1 cellular context compared by ENCODE assay signal in the genomic region with DNA sequence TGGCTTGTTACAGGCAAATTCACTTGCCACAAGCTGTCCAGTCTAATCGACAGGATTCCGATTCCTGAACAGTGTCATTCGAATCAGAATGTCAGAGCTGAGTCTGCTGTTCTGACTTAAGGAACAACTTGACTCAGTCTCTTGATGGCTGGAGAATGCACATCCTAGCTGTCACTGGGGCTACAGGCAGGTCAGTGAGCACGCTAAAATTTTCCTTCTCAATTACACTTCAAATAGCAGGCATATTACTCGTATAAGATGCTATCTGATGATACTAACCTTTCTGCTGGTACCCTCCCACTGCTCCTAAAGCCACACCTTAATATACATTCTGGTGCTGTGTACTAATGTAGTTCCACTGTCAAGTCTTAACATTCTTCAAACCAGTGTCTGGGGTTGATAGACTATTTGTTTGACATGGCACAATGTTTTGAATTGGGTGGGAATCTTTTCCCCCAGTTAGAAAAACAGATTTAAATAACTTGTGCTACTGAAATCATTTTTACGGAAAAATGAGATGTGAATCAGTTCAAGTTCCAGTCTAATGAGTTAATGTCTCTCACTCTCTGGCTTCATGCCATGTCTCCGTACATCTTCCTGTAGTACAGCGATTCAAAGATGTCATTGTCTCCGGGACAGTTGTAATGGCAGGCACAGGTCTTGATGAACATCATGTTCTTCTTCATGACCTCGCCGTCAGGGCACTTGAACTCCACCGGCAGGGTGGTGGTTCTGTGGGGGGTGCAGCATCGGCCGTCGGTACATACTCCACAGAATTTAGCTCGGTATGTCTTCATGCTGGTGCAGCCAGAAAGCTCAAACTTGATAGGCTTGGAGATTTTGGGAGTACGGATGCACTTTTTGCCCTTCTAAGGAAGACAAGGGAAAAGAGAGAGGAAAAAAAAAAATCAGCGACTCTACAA.
TF ChIP-seq lines count a peak whose summit lies in the region.

No MANE protein-coding gene starts in this region.

TF ChIP-seq in HepG2, 621 proteins besides CTCF, POLR2A, EP300 and RAD21 (continued from another document and continues in another):
- 0 out of 2 replicates have a peak, but pooled peaks have one; percentile 17 for TF ChIP-seq IKZF5 (CRISPR knock-in tag; IDR thresholded peaks at IDR 0.05)
- no peak for TF ChIP-seq ZNF317 (CRISPR knock-in tag; IDR thresholded peaks at IDR 0.05)
- TF ChIP-seq ZNF382 (CRISPR knock-in tag; IDR thresholded peaks at IDR 0.05; ENCODE audit: borderline replicate concordance) = no peak
- TF ChIP-seq MYC (CRISPR knock-in tag; IDR thresholded peaks at IDR 0.05; ENCODE audit: borderline replicate concordance) = no peak
- TF ChIP-seq TBL1XR1 (IDR thresholded peaks at IDR 0.05; ENCODE audit: borderline replicate concordance, low read length, partially characterized antibody) = no peak
- no peak for TF ChIP-seq ZNF660 (CRISPR knock-in tag; IDR thresholded peaks at IDR 0.05; ENCODE audit: borderline replicate concordance, low read depth)
- no peak for TF ChIP-seq ATF6 (CRISPR knock-in tag; conservative IDR thresholded peaks at IDR 0.05)
- no peak for TF ChIP-seq ZNF234 (CRISPR knock-in tag; conservative IDR thresholded peaks at IDR 0.05)
- TF ChIP-seq REL (CRISPR knock-in tag; conservative IDR thresholded peaks at IDR 0.05) = no peak
- TF ChIP-seq, protein P1, sequence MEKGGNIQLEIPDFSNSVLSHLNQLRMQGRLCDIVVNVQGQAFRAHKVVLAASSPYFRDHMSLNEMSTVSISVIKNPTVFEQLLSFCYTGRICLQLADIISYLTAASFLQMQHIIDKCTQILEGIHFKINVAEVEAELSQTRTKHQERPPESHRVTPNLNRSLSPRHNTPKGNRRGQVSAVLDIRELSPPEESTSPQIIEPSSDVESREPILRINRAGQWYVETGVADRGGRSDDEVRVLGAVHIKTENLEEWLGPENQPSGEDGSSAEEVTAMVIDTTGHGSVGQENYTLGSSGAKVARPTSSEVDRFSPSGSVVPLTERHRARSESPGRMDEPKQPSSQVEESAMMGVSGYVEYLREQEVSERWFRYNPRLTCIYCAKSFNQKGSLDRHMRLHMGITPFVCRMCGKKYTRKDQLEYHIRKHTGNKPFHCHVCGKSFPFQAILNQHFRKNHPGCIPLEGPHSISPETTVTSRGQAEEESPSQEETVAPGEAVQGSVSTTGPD (CRISPR knock-in tag; IDR thresholded peaks at IDR 0.05) = no peak
- TF ChIP-seq, protein P2, sequence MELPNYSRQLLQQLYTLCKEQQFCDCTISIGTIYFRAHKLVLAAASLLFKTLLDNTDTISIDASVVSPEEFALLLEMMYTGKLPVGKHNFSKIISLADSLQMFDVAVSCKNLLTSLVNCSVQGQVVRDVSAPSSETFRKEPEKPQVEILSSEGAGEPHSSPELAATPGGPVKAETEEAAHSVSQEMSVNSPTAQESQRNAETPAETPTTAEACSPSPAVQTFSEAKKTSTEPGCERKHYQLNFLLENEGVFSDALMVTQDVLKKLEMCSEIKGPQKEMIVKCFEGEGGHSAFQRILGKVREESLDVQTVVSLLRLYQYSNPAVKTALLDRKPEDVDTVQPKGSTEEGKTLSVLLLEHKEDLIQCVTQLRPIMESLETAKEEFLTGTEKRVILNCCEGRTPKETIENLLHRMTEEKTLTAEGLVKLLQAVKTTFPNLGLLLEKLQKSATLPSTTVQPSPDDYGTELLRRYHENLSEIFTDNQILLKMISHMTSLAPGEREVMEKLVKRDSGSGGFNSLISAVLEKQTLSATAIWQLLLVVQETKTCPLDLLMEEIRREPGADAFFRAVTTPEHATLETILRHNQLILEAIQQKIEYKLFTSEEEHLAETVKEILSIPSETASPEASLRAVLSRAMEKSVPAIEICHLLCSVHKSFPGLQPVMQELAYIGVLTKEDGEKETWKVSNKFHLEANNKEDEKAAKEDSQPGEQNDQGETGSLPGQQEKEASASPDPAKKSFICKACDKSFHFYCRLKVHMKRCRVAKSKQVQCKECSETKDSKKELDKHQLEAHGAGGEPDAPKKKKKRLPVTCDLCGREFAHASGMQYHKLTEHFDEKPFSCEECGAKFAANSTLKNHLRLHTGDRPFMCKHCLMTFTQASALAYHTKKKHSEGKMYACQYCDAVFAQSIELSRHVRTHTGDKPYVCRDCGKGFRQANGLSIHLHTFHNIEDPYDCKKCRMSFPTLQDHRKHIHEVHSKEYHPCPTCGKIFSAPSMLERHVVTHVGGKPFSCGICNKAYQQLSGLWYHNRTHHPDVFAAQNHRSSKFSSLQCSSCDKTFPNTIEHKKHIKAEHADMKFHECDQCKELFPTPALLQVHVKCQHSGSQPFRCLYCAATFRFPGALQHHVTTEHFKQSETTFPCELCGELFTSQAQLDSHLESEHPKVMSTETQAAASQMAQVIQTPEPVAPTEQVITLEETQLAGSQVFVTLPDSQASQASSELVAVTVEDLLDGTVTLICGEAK (IDR thresholded peaks at IDR 0.05) = no peak
- TF ChIP-seq, protein P2 (CRISPR knock-in tag; IDR thresholded peaks at IDR 0.05) = no peak
- no peak for TF ChIP-seq MED13 (CRISPR knock-in tag; IDR thresholded peaks at IDR 0.05)
- 0 out of 2 replicates have a peak, but pooled peaks have one; percentile 4 for TF ChIP-seq SP4 (CRISPR knock-in tag; IDR thresholded peaks at IDR 0.05)
- TF ChIP-seq NR0B2 (CRISPR knock-in tag; IDR thresholded peaks at IDR 0.05) = no peak
- no peak for TF ChIP-seq TFDP1 (CRISPR knock-in tag; IDR thresholded peaks at IDR 0.05; ENCODE audit: borderline replicate concordance)
- peak; percentile 16; the same call in 1 of the 2 replicates for TF ChIP-seq ZNF792 (CRISPR knock-in tag; IDR thresholded peaks at IDR 0.05)
- TF ChIP-seq LRRFIP1 (CRISPR knock-in tag; conservative IDR thresholded peaks at IDR 0.05) = no peak
- TF ChIP-seq SAFB2 (CRISPR knock-in tag; IDR thresholded peaks at IDR 0.05; ENCODE audit: borderline replicate concordance, low read depth) = no peak
- no peak for TF ChIP-seq SP5 (CRISPR knock-in tag; IDR thresholded peaks at IDR 0.05; ENCODE audit: borderline replicate concordance, low read depth)
- peak; percentile 81 for TF ChIP-seq POLR2AphosphoS5 (IDR thresholded peaks at IDR 0.05; ENCODE audit: low read depth, low read length)
- no peak for TF ChIP-seq PHF21A (CRISPR knock-in tag; IDR thresholded peaks at IDR 0.05)
- no peak; the same call in 1 of the 2 replicates for TF ChIP-seq ZNF274 (CRISPR knock-in tag; IDR thresholded peaks at IDR 0.05)
- peak; percentile 82; the same call in 1 of the 2 replicates for TF ChIP-seq ZNF724P (CRISPR knock-in tag; IDR thresholded peaks at IDR 0.05; ENCODE audit: borderline replicate concordance)
- TF ChIP-seq SAP130 (CRISPR knock-in tag; IDR thresholded peaks at IDR 0.05; ENCODE audit: low read depth) = no peak; the same call in 1 of the 2 replicates
- TF ChIP-seq, protein P3, sequence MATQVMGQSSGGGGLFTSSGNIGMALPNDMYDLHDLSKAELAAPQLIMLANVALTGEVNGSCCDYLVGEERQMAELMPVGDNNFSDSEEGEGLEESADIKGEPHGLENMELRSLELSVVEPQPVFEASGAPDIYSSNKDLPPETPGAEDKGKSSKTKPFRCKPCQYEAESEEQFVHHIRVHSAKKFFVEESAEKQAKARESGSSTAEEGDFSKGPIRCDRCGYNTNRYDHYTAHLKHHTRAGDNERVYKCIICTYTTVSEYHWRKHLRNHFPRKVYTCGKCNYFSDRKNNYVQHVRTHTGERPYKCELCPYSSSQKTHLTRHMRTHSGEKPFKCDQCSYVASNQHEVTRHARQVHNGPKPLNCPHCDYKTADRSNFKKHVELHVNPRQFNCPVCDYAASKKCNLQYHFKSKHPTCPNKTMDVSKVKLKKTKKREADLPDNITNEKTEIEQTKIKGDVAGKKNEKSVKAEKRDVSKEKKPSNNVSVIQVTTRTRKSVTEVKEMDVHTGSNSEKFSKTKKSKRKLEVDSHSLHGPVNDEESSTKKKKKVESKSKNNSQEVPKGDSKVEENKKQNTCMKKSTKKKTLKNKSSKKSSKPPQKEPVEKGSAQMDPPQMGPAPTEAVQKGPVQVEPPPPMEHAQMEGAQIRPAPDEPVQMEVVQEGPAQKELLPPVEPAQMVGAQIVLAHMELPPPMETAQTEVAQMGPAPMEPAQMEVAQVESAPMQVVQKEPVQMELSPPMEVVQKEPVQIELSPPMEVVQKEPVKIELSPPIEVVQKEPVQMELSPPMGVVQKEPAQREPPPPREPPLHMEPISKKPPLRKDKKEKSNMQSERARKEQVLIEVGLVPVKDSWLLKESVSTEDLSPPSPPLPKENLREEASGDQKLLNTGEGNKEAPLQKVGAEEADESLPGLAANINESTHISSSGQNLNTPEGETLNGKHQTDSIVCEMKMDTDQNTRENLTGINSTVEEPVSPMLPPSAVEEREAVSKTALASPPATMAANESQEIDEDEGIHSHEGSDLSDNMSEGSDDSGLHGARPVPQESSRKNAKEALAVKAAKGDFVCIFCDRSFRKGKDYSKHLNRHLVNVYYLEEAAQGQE (IDR thresholded peaks at IDR 0.05; ENCODE audit: borderline replicate concordance in 1 of 2, low read depth in 1 of 2, low read length in 2 of 2) = peak in 1 of 2 experiments; percentile 25; a peak in 1 of 4 replicates
- TF ChIP-seq IRF2 (CRISPR knock-in tag; IDR thresholded peaks at IDR 0.05) = peak; percentile 60; the same call in 1 of the 2 replicates
